In the genomic region with DNA sequence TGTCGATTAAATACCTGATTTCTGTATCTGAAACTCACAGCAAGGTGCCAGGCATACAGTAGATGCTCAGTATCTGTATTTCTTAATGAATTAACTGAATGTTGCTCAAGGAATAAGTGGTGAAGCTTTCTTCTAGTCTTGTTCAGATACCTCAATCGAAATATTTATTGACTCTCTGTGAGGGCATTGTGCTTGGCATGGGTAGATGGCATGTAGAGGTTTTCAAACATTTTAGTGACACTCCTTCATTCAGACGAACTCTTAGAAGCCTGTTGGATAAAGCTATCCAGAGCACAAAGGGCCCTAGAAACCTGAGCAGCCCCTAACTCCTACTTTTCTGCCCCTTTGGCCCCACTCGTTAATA, we compare ENCODE assay signal across 8 cellular contexts. TPM values are rescaled to one million over a fixed set of nuclear protein-coding genes. Genes with fewer than 3 reads are reported as not detected.
A peak's percentile ranks its signal among the peaks of the same experiment; 100 is the strongest.
DNase-seq lines count a peak whose midpoint lies in the region; ATAC-seq and TF ChIP-seq lines count a peak whose summit lies in the region.

No MANE protein-coding gene starts in this region.

- peaks cover 68% of the 10 kb centered on the region for H3K4me1 Mint-ChIP-seq in T-helper 17 cell

- TF ChIP-seq EP300 in sigmoid colon (IDR thresholded peaks at IDR 0.05) = no peak

- POLR2A ChIA-PET in HEK293T (lab: Yijun Ruan, JAX) = interaction anchor here (0.8 kb wide), 1 partner anchor 59 kb away, joined by 3 read pairs; no protein-coding TSS in a partner anchor

- H3K27me3 ChIP-seq in sigmoid colon = no peaks in the 10 kb centered on the region

- no peaks in the 10 kb centered on the region for H3K36me3 ChIP-seq in sigmoid colon

- peak overlapping the region; percentile 87 to 91 (median 90) for H3K27ac ChIP-seq in sigmoid colon

- CTCF ChIA-PET in HEK293T (lab: Yijun Ruan, JAX) = no interaction called here

- no peak for ATAC-seq in T-helper 17 cell
- ATAC-seq in GM21526 (IDR thresholded peaks at IDR 0.05; ENCODE audit: low FRiP score, unreplicated experiment) = no peak

- no peak for DNase-seq in GM12865 (ENCODE audit: low read depth)
- DNase-seq in T-helper 17 cell = no peak
- DNase-seq in fibroblast of the aortic adventitia (ENCODE audit: low read depth) = no peak
- no peak for DNase-seq in sigmoid colon
- DNase-seq in HEK293T (ENCODE audit: extremely low spot score) = no peak
- no peak for DNase-seq in activated effector memory CD4-positive, alpha-beta T cell treated with Interleukin-2 at 50 U/mL for 16 hours
- DNase-seq in middle frontal gyrus (ENCODE audit: extremely low spot score, low spot score) = no peak

- H3K27ac Mint-ChIP-seq in T-helper 17 cell = peak overlapping the region; percentile 99

- intact Hi-C loops in sigmoid colon (cut with DNase I) = loop anchor here (2.0 kb wide), 1 partner anchor 67 kb away; the partner anchor contains the start of gene PPIB

- H3K4me3 ChIP-seq in GM12865 (ENCODE audit: low read depth, low read length) = peak overlapping the region; percentile 56
- peak overlapping the region; percentile 47 for H3K4me3 ChIP-seq in fibroblast of the aortic adventitia (ENCODE audit: low read depth, low read length)
- H3K4me3 ChIP-seq in sigmoid colon = peak overlapping the region; percentile 82 to 99 (median 96)

- H3K4me1 ChIP-seq in sigmoid colon = peaks cover 0 to 73% (median 64%) of the 10 kb centered on the region in 4 donors

- H3K27me3 Mint-ChIP-seq in T-helper 17 cell = no peaks in the 10 kb centered on the region

- no peaks in the 10 kb centered on the region for H3K9me3 ChIP-seq in T-helper 17 cell (ENCODE audit: control insufficient read depth, low read length, poor library complexity, severe bottlenecking)
- H3K9me3 ChIP-seq in sigmoid colon = no peaks in the 10 kb centered on the region

- TF ChIP-seq CTCF in GM12865 (IDR thresholded peaks at IDR 0.05; ENCODE audit: insufficient read depth, low read depth, low read length, missing control alignments) = no peak
- TF ChIP-seq CTCF in fibroblast of the aortic adventitia (IDR thresholded peaks at IDR 0.05; ENCODE audit: insufficient read depth, low read length) = no peak
- TF ChIP-seq CTCF in sigmoid colon (IDR thresholded peaks at IDR 0.05) = no peak

- no peak for TF ChIP-seq POLR2A in sigmoid colon (IDR thresholded peaks at IDR 0.05)

- H3K4me3 Mint-ChIP-seq in T-helper 17 cell = peak overlapping the region; percentile 99

- 27 to 37% methylated on average over 4 of the region's 4 CpGs for WGBS in sigmoid colon, 2 donors

- H3K36me3 Mint-ChIP-seq in T-helper 17 cell (ENCODE audit: low read depth) = peaks cover 6% of the 10 kb centered on the region

TF ChIP-seq in HEK293T, 16 proteins besides CTCF, POLR2A, EP300 and RAD21:
- TF ChIP-seq SP1 (IDR thresholded peaks at IDR 0.05) (no peak), LEF1 (IDR thresholded peaks at IDR 0.05; ENCODE audit: borderline replicate concordance) (no peak), L3MBTL2 (conservative IDR thresholded peaks at IDR 0.05) (no peak), ARNT (IDR thresholded peaks at IDR 0.05) (no peak), FOXA1 (IDR thresholded peaks at IDR 0.05) (no peak), ZNF384 (IDR thresholded peaks at IDR 0.05) (no peak), CTBP1 (IDR thresholded peaks at IDR 0.05; ENCODE audit: borderline replicate concordance) (no peak)

RNA-seq across cellular contexts. Expression of gene SNX1, which starts 0.4 kb away (rescaled TPM):
- total RNA-seq in T-helper 17 cell = 100 to 1,000 TPM in 1 of 2 donors, 10 to 100 TPM in 1; 87.1 to 111 TPM
- total RNA-seq in fibroblast of the aortic adventitia (ENCODE audit: low replicate concordance) = 37.0 and 55.0 TPM in 2 replicates
- total RNA-seq in sigmoid colon = 10 to 100 TPM; 74.5 to 88.1 (median 81.5) TPM
- 10 to 100 TPM; 70.3 to 86.7 (median 70.9) TPM for polyA plus RNA-seq in sigmoid colon

RNA-seq across cellular contexts. Expression of gene CIAO2A, which starts 1.8 kb away (rescaled TPM):
- total RNA-seq in T-helper 17 cell = 10 to 100 TPM; 21.5 to 23.1 TPM
- total RNA-seq in fibroblast of the aortic adventitia (ENCODE audit: low replicate concordance) = 57.5 and 67.7 TPM in 2 replicates
- 10 to 100 TPM; 24.7 to 51.7 (median 42.2) TPM for total RNA-seq in sigmoid colon
- polyA plus RNA-seq in sigmoid colon = 100 to 1,000 TPM; 118 to 339 (median 223) TPM

RNA-seq across cellular contexts. Expression of gene DAPK2, which starts 49.1 kb away (rescaled TPM):
- 1 to 10 TPM; 1.6 to 2.7 TPM for total RNA-seq in T-helper 17 cell
- total RNA-seq in fibroblast of the aortic adventitia (ENCODE audit: low replicate concordance) = 3.7 and 4.2 TPM in 2 replicates
- total RNA-seq in sigmoid colon = 1 to 10 TPM; 2.1 to 5.5 (median 3.3) TPM
- 10 to 100 TPM; 19.2 to 27.7 (median 21.7) TPM for polyA plus RNA-seq in sigmoid colon

RNA-seq across cellular contexts. Expression of gene SNX22, which starts 56.1 kb away (rescaled TPM):
- total RNA-seq in T-helper 17 cell (1 to 10 TPM in 1 of 2 donors, under 1 TPM in 1; 0.42 to 1.9 TPM), fibroblast of the aortic adventitia (ENCODE audit: low replicate concordance) (0.18 and 0.41 TPM in 2 replicates), sigmoid colon (under 1 TPM in 3 of 4 donors, not detected in 1; under 0.01 to 0.95 (median 0.83) TPM)
- polyA plus RNA-seq in sigmoid colon = 1 to 10 TPM in 1 of 3 donors, under 1 TPM in 1, not detected in 1; 0.23 to 8.4 TPM
